Comparison of ENCODE assay signal across 16 cellular contexts in the genomic region with DNA sequence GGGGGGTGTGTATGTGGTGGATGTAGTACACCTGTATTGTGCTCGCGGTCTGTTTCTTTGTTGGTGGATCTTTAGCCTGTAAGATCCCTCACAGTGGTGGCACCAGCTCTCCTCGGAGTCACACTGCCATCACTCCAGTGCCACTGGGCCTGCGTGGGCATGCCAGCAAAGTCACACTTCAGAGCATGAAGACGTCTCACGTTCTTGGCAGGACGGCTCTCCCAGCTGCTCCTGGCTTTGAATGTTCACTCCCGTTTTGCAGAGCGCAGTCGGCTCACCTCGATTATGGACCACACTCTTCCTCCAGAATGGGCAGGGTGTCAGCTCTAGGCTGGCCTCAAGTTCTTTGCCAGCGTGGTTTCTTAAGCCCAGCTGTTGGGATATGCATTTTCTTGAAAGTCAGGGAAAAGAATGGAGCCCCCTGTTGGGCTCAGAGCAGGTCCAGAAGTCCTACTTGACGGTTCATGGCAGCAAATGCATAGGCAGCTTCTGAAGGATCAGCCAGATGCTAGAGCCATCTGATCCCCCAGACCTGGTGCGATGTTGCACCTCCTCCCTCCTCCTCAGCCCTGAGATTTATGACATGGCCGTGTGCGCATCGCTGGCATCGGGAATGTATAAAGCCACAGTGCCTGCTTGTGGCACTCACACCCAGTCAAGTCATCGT. TPM values are rescaled to one million over a fixed set of nuclear protein-coding genes. Genes with fewer than 3 reads are reported as not detected.
DNase-seq lines count a peak whose midpoint lies in the region; ATAC-seq and TF ChIP-seq lines count a peak whose summit lies in the region.
"Had no signal": no experiment of that assay in that cellular context is flagged by ENCODE, and none has a peak within 500 bp of the region (broad histone marks: within the 10 kb centered on the region; RNA-seq: fewer than 3 reads in every experiment).

No MANE protein-coding gene starts in this region.

- no peak overlapping the region for H3K4me3 Mint-ChIP-seq in activated naive CD8-positive, alpha-beta T cell treated with anti-CD3 and anti-CD28 coated beads, Interleukin-2, amount 50 U/mL, for 24 hours

- H3K4me1 ChIP-seq in right atrium auricular region (peaks cover 0 to 90% of the 10 kb centered on the region in 2 donors), mesendoderm (ENCODE audit: control insufficient read depth, low read depth, low read length) (peaks cover 35% of the 10 kb centered on the region), tibial artery (peaks cover 15 to 98% (median 88%) of the 10 kb centered on the region in 4 donors)

- H3K27ac Mint-ChIP-seq in activated naive CD8-positive, alpha-beta T cell treated with anti-CD3 and anti-CD28 coated beads, Interleukin-2, amount 50 U/mL, for 24 hours, result peak overlapping the region; percentile 71

- H2AK5ac ChIP-seq in mesendoderm (ENCODE audit: low read length), result no peak overlapping the region

- peak overlapping the region; percentile 65 for H3K56ac ChIP-seq in mesendoderm (ENCODE audit: low read length)

- H3K9me3 ChIP-seq in right atrium auricular region (no peaks in the 10 kb centered on the region), tibial artery (no peaks in the 10 kb centered on the region)

- H2BK120ac ChIP-seq in mesendoderm (ENCODE audit: low read depth, low read length), result no peak overlapping the region

- WGBS in mesendoderm (ENCODE audit: extremely low coverage, insufficient coverage, low lambda C conversion rate), result no CpG with 5 or more reads among the region's 19 CpGs
- 40 to 54% methylated on average over 19 of the region's 19 CpGs for WGBS in lower leg skin, 2 donors

- no peaks in the 10 kb centered on the region for H3K27me3 Mint-ChIP-seq in activated naive CD8-positive, alpha-beta T cell treated with anti-CD3 and anti-CD28 coated beads, Interleukin-2, amount 50 U/mL, for 24 hours

- no peak for ATAC-seq in activated naive CD8-positive, alpha-beta T cell treated with anti-CD3 and anti-CD28 coated beads, Interleukin-2, amount 50 U/mL, for 24 hours
- ATAC-seq: left lobe of liver had no signal

- intact Hi-C loops in cardiac septum (cut with DNase I) (loop anchor here (5.0 kb wide), 2 partner anchors 117 to 242 kb away; partner anchors contain the start of gene ARHGAP35), tibial artery (cut with DNase I; ENCODE audit: low total_unique reads) (loop anchor here (5.0 kb wide), 1 partner anchor 42 kb away; no protein-coding TSS in a partner anchor), lower leg skin (cut with DNase I; ENCODE audit: low total_unique reads) (no loop called here)

- H3K79me1 ChIP-seq in mesendoderm (ENCODE audit: low read length), result peaks cover 7% of the 10 kb centered on the region

- H4K5ac ChIP-seq in mesendoderm (ENCODE audit: low read length), result no peak overlapping the region

- H2BK15ac ChIP-seq in mesendoderm (replicated peaks; ENCODE audit: low read depth), result no peak overlapping the region

- peaks cover 37% of the 10 kb centered on the region for H3K4me1 Mint-ChIP-seq in activated naive CD8-positive, alpha-beta T cell treated with anti-CD3 and anti-CD28 coated beads, Interleukin-2, amount 50 U/mL, for 24 hours

- H3K36me3 Mint-ChIP-seq in activated naive CD8-positive, alpha-beta T cell treated with anti-CD3 and anti-CD28 coated beads, Interleukin-2, amount 50 U/mL, for 24 hours (ENCODE audit: low read depth), result no peaks in the 10 kb centered on the region

- no peak overlapping the region for H3K9ac ChIP-seq in mesendoderm (ENCODE audit: low read length)

- no peak for TF ChIP-seq POLR2A in lower leg skin (IDR thresholded peaks at IDR 0.05)

- H2BK5ac ChIP-seq in mesendoderm (ENCODE audit: low read length), result no peak overlapping the region

- H3K18ac ChIP-seq in mesendoderm (ENCODE audit: low read length), result no peak overlapping the region

- TF ChIP-seq CTCF in right atrium auricular region (IDR thresholded peaks at IDR 0.05), result no peak
- no peak for TF ChIP-seq CTCF in tibial artery (IDR thresholded peaks at IDR 0.05)
- TF ChIP-seq CTCF in lower leg skin (IDR thresholded peaks at IDR 0.05), result no peak

- H3K36me3 ChIP-seq in right atrium auricular region, result no peaks in the 10 kb centered on the region
- H3K36me3 ChIP-seq in mesendoderm (ENCODE audit: control insufficient read depth, insufficient read depth, low read length), result no peaks in the 10 kb centered on the region
- H3K36me3 ChIP-seq in tibial artery, result no peaks in the 10 kb centered on the region

- no peaks in the 10 kb centered on the region for H3K79me2 ChIP-seq in mesendoderm (ENCODE audit: control insufficient read depth, insufficient read depth, low read length)

- H3K27me3 ChIP-seq in right atrium auricular region, result no peaks in the 10 kb centered on the region
- H3K27me3 ChIP-seq in mesendoderm (ENCODE audit: insufficient read depth, low read length, poor library complexity), result no peaks in the 10 kb centered on the region
- no peaks in the 10 kb centered on the region for H3K27me3 ChIP-seq in tibial artery

- H4K8ac ChIP-seq in mesendoderm (ENCODE audit: low read depth, low read length), result no peak overlapping the region

- H3K4me3 ChIP-seq in right atrium auricular region, result no peak overlapping the region
- H3K4me3 ChIP-seq in mesendoderm (ENCODE audit: low read length), result no peak overlapping the region
- H3K4me3 ChIP-seq in tibial artery, result no peak overlapping the region
- no peak overlapping the region for H3K4me3 ChIP-seq in lower leg skin (ENCODE audit: low read depth, poor library complexity, severe bottlenecking)

- in situ Hi-C loops in G401 (cut with HindIII; ENCODE audit: low sequenced_read_pairs), result loop anchor here (25.0 kb wide), 1 partner anchor 92 kb away; no protein-coding TSS in a partner anchor
- in situ Hi-C loops in KBM-7 (cut with MboI; ENCODE audit: low pct_unique_long_range_greater_than_20kb, low sequenced_read_pairs), result no loop called here

- H3K4me2 ChIP-seq in mesendoderm (ENCODE audit: low read length), result no peak overlapping the region

- H3K9me3 Mint-ChIP-seq in activated naive CD8-positive, alpha-beta T cell treated with anti-CD3 and anti-CD28 coated beads, Interleukin-2, amount 50 U/mL, for 24 hours, result no peaks in the 10 kb centered on the region

- no peak overlapping the region for H3K23ac ChIP-seq in mesendoderm (ENCODE audit: low read length)

- DNase-seq in right atrium auricular region (ENCODE audit: low spot score) (no peak), cardiac septum (ENCODE audit: low spot score) (no peak), mesendoderm (peak; percentile 53), tibial artery (peak in 1 of 2 donors; percentile 68), lower leg skin (ENCODE audit: low spot score in 2 of 2) (no peak), G401 (ENCODE audit: low spot score) (no peak), KBM-7 (no peak)
- DNase-seq in activated naive CD8-positive, alpha-beta T cell treated with anti-CD3 and anti-CD28 coated beads, Interleukin-2, amount 50 U/mL, for 24 hours, result no peak
- DNase-seq: amygdala, EL, NCI-H1092 treated with DMSO at 0.1 percent for 48 hours, NCI-H774, occipital lobe, SHP77 treated with DMSO at 0.1 percent for 48 hours had no signal

- H3K27ac ChIP-seq in right atrium auricular region, result peak overlapping the region; percentile 89 to 91
- H3K27ac ChIP-seq in mesendoderm (ENCODE audit: low read depth, low read length), result no peak overlapping the region
- peak overlapping the region; percentile 81 to 82 for H3K27ac ChIP-seq in tibial artery

- H3K4ac ChIP-seq in mesendoderm (ENCODE audit: low read depth, low read length), result no peak overlapping the region

RNA-seq across cellular contexts. Expression of gene NPAS1, which starts 40.4 kb away (rescaled TPM):
- total RNA-seq in right atrium auricular region (under 1 TPM in 1 of 2 donors, not detected in 1; 0.39 TPM), cardiac septum (0.54 TPM), lower leg skin (10 to 100 TPM in 3 of 4 donors, 1 to 10 TPM in 1; 5.7 to 24.3 (median 12.6) TPM)
- 2.4 TPM for polyA plus RNA-seq in mesendoderm (2013, experiment 1 of 2)
- 2.5 TPM for polyA plus RNA-seq in mesendoderm (2013, experiment 2 of 2)
- total RNA-seq in G401 (2014; rRNA removed; shearing (Covaris generic)), result 5.2 and 7.7 TPM in 2 replicates
- total RNA-seq: HT1080 had no signal
